1 cellular context compared by ENCODE assay signal in genomic region chr14:34232790-34233189, GRCh38.
TF ChIP-seq lines count a peak whose summit lies in the region.

No MANE protein-coding gene starts in this region.

TF ChIP-seq in HepG2, 621 proteins besides CTCF, POLR2A, EP300 and RAD21 (continued from another document):
- TF ChIP-seq RERE (CRISPR knock-in tag; IDR thresholded peaks at IDR 0.05; ENCODE audit: low read depth) (no peak), BORCS8-MEF2B (CRISPR knock-in tag; IDR thresholded peaks at IDR 0.05) (no peak), FOXC1 (CRISPR knock-in tag; IDR thresholded peaks at IDR 0.05; ENCODE audit: borderline replicate concordance) (no peak), TEAD2 (CRISPR knock-in tag; IDR thresholded peaks at IDR 0.05) (no peak)
